9 cellular contexts compared by ENCODE assay signal in genomic region chr12:96047151-96047620, GRCh38. TPM values are rescaled to one million over a fixed set of nuclear protein-coding genes. Genes with fewer than 3 reads are reported as not detected.
DNase-seq lines count a peak whose midpoint lies in the region; ATAC-seq, FAIRE-seq and TF ChIP-seq lines count a peak whose summit lies in the region.
"Had no signal": no experiment of that assay in that cellular context is flagged by ENCODE, and none has a peak within 500 bp of the region (broad histone marks: within the 10 kb centered on the region; RNA-seq: fewer than 3 reads in every experiment).

No MANE protein-coding gene starts in this region.

- H3K4me1 ChIP-seq in A549 = peaks cover 44% of the 10 kb centered on the region
- peaks cover 28 to 44% (median 30%) of the 10 kb centered on the region in 3 donors for H3K4me1 ChIP-seq in esophagus squamous epithelium

- H3K27ac ChIP-seq in A549 = peak overlapping the region; percentile 62 to 86
- H3K27ac ChIP-seq in HL-60 (replicated peaks) = peak overlapping the region; percentile 67
- H3K27ac ChIP-seq in esophagus squamous epithelium = peak overlapping the region; percentile 75 to 87 (median 84)
- H3K27ac ChIP-seq in caudate nucleus (ENCODE audit: low read depth, low read length) = no peak overlapping the region

- DNase-seq in A549 (ENCODE audit: low read depth in 1 of 2, low spot score in 1 of 2) (no peak), HL-60 (ENCODE audit: low read depth in 1 of 2, low spot score in 1 of 2) (no peak), esophagus squamous epithelium (lab: John Stamatoyannopoulos, UW) (no peak), MG63 (no peak), caudate nucleus (lab: John Stamatoyannopoulos, UW) (no peak), NCI-H1105 (lab: John Stamatoyannopoulos, UW) (no peak)
- DNase-seq: heart right ventricle had no signal

- 68% methylated on average over 4 of the region's 4 CpGs for WGBS in A549 (ENCODE audit: missing lambda C conversion rate)
- WGBS in esophagus squamous epithelium, 2 donors = 34 to 53% methylated on average over 4 of the region's 4 CpGs

- intact Hi-C loops in esophagus squamous epithelium (cut with DNase I) = no loop called here

- CTCF ChIA-PET in A549 (lab: Yijun Ruan, JAX) = interaction anchor here (1.4 kb wide), 1 partner anchor 168 kb away, joined by 6 read pairs; no protein-coding TSS in a partner anchor

- peak overlapping the region; percentile 68 for H3K4me2 ChIP-seq in A549

- H3K27me3 ChIP-seq in HL-60 (ENCODE audit: insufficient read depth, poor library complexity, severe bottlenecking) = no peaks in the 10 kb centered on the region
- no peaks in the 10 kb centered on the region for H3K27me3 ChIP-seq in esophagus squamous epithelium
- H3K27me3 ChIP-seq in MG63 = no peaks in the 10 kb centered on the region
- H3K27me3 ChIP-seq: heart right ventricle had no signal

- no peak overlapping the region for H3K4me3 ChIP-seq in A549
- no peak overlapping the region for H3K4me3 ChIP-seq in HL-60 (replicated peaks; ENCODE audit: insufficient read depth, low read length)
- no peak overlapping the region for H3K4me3 ChIP-seq in esophagus squamous epithelium
- no peak overlapping the region for H3K4me3 ChIP-seq in MG63
- H3K4me3 ChIP-seq: heart right ventricle had no signal

- TF ChIP-seq RAD21 in A549 (conservative IDR thresholded peaks at IDR 0.05 in 1 of 2, IDR thresholded peaks at IDR 0.05 in 1 of 2) = no peak

- TF ChIP-seq CTCF in A549 (IDR thresholded peaks at IDR 0.05) = no peak
- TF ChIP-seq CTCF in HL-60 (IDR thresholded peaks at IDR 0.05; ENCODE audit: insufficient read depth, low read length) = no peak
- no peak for TF ChIP-seq CTCF in esophagus squamous epithelium (IDR thresholded peaks at IDR 0.05)

- H3K9me3 ChIP-seq in A549 (no peaks in the 10 kb centered on the region), esophagus squamous epithelium (no peaks in the 10 kb centered on the region), MG63 (no peaks in the 10 kb centered on the region)
- H3K9me3 ChIP-seq: heart right ventricle had no signal

- no peaks in the 10 kb centered on the region for H3K36me3 ChIP-seq in esophagus squamous epithelium
- no peaks in the 10 kb centered on the region for H3K36me3 ChIP-seq in MG63
- H3K36me3 ChIP-seq: heart right ventricle had no signal

- TF ChIP-seq POLR2A in A549 (IDR thresholded peaks at IDR 0.05; ENCODE audit: low read length) (no peak), esophagus squamous epithelium (IDR thresholded peaks at IDR 0.05) (no peak)

- POLR2A ChIA-PET in A549 (lab: Yijun Ruan, JAX) = interaction anchor here (1.2 kb wide), 1 partner anchor 10 kb away, joined by 4 read pairs; no protein-coding TSS in a partner anchor

- FAIRE-seq in A549 (lab: Jason Lieb, UNC) = no peak

- no peak for TF ChIP-seq EP300 in A549 (IDR thresholded peaks at IDR 0.05)

- ATAC-seq in A549 (no peak; a peak in 2 of 6 replicates), GM19463 (IDR thresholded peaks at IDR 0.05; ENCODE audit: unreplicated experiment) (peak; percentile 6), GM21786 (IDR thresholded peaks at IDR 0.05; ENCODE audit: unreplicated experiment) (no peak)

TF ChIP-seq in A549, 52 proteins besides CTCF, POLR2A, EP300 and RAD21:
- no peak for TF ChIP-seq HOXB5 (CRISPR knock-in tag; IDR thresholded peaks at IDR 0.05)
- TF ChIP-seq CBX2 (IDR thresholded peaks at IDR 0.05; ENCODE audit: borderline replicate concordance, low read depth) = no peak
- no peak for TF ChIP-seq NFE2L2 (conservative IDR thresholded peaks at IDR 0.05; ENCODE audit: low read length)
- TF ChIP-seq EHMT2 (IDR thresholded peaks at IDR 0.05; ENCODE audit: low read depth) = no peak
- no peak for TF ChIP-seq PBX3 (IDR thresholded peaks at IDR 0.05)
- TF ChIP-seq BCL3 (IDR thresholded peaks at IDR 0.05) = no peak
- TF ChIP-seq SMC3 (IDR thresholded peaks at IDR 0.05) = no peak
- TF ChIP-seq ZSCAN20 (CRISPR knock-in tag; IDR thresholded peaks at IDR 0.05) = no peak
- no peak for TF ChIP-seq JUN (IDR thresholded peaks at IDR 0.05)
- TF ChIP-seq RARB (CRISPR knock-in tag; IDR thresholded peaks at IDR 0.05) = no peak
- TF ChIP-seq CHD2 (IDR thresholded peaks at IDR 0.05; ENCODE audit: low read length, partially characterized antibody) = no peak
- no peak for TF ChIP-seq PHF8 (IDR thresholded peaks at IDR 0.05; ENCODE audit: borderline replicate concordance, low read depth)
- no peak for TF ChIP-seq RNF2 (IDR thresholded peaks at IDR 0.05; ENCODE audit: borderline replicate concordance, low read depth)

RNA-seq across cellular contexts. Expression of gene LTA4H, which starts 11.8 kb away (rescaled TPM):
- polyA plus RNA-seq in A549 (2011; rRNA removed) (162 and 174 TPM in 2 replicates), A549 (2017; fragmentation: RNase III; extraction: RNeasy Plus Mini Kit Qiagen cat#74134 plus additional on column Dnase treatment) (122 to 126 TPM (median 124 TPM) in 3 replicates)
- 68.1 and 68.2 TPM in 2 replicates for polyA plus RNA-seq in A549 (2012; cell fraction: cytosol; rRNA removed)
- 54.1 and 73.1 TPM in 2 replicates for polyA plus RNA-seq in A549 (2012; cell fraction: nucleus; rRNA removed)
- 51.7 and 55.4 TPM in 2 replicates for polyA minus RNA-seq in A549 (2011; rRNA and poly(A)+ RNA removed)
- total RNA-seq in esophagus squamous epithelium = 100 to 1,000 TPM; 105 to 235 (median 123) TPM
- total RNA-seq in MG63 (2014; rRNA removed; shearing (Covaris generic); ENCODE audit: low replicate concordance) = 45.7 and 50.4 TPM in 2 replicates

RNA-seq across cellular contexts. Expression of gene HAL, which starts 51.0 kb away (rescaled TPM):
- 0.43 and 0.50 TPM in 2 replicates for polyA plus RNA-seq in A549 (2011; rRNA removed)
- 0.07 and 0.13 TPM in 2 replicates for polyA plus RNA-seq in A549 (2012; cell fraction: cytosol; rRNA removed)
- 0.44 and 0.52 TPM in 2 replicates for polyA plus RNA-seq in A549 (2012; cell fraction: nucleus; rRNA removed)
- polyA plus RNA-seq in A549 (2017; fragmentation: RNase III; extraction: RNeasy Plus Mini Kit Qiagen cat#74134 plus additional on column Dnase treatment) = 0.22 to 0.40 TPM (median 0.33 TPM) in 3 replicates
- polyA minus RNA-seq in A549 (2011; rRNA and poly(A)+ RNA removed) = 1.2 and 2.9 TPM in 2 replicates
- total RNA-seq in esophagus squamous epithelium = 1 to 10 TPM in 1 of 4 donors, under 1 TPM in 3; 0.21 to 2.2 (median 0.32) TPM
- not detected in 2 replicates for total RNA-seq in MG63 (2014; rRNA removed; shearing (Covaris generic); ENCODE audit: low replicate concordance)
